In the genomic region with DNA sequence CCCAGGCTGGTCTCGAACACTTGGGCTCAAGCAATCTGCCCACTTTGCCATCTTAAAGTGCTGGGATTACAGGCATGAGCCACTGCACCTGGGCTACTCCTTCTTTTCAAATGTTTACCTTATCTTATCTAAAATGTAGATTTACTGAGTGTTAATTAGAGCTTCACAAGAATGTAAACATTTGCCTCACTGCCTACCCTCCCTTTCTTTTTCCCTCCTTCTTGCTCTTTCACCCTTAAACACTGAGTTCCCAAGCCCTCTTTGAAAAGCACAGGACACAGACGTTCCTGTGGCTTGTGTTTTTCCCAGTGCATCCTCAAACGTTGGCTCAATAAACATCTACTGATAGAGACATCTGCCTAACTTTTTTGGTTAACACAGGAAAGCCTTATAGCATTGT, we compare ENCODE assay signal across 33 cellular contexts. TPM values are rescaled to one million over a fixed set of nuclear protein-coding genes. Genes with fewer than 3 reads are reported as not detected.
"Had no signal": no experiment of that assay in that cellular context is flagged by ENCODE, and none has a peak within 500 bp of the region (broad histone marks: within the 10 kb centered on the region; RNA-seq: fewer than 3 reads in every experiment).

No MANE protein-coding gene starts in this region.

- H3K9me3 ChIP-seq: SJSA1, SK-N-SH had no signal

- DNase-seq: activated CD4-positive, alpha-beta T cell treated with anti-CD3 and anti-CD28 coated beads, Interleukin-2, amount 10 ng/mL, durations not matched to agents 24 days and 14 days; activated CD4-positive, alpha-beta T cell treated with anti-CD3 and anti-CD28 coated beads, Interleukin-2, amount 50 U/mL, for 4 hours; activated CD8-positive, alpha-beta T cell treated with anti-CD3 and anti-CD28 coated beads for 36 hours; activated effector memory CD4-positive, alpha-beta T cell treated with anti-CD3 and anti-CD28 coated beads, Interleukin-2, amount 50 U/mL, for 16 hours; activated naive CD4-positive, alpha-beta T cell treated with Interleukin-2 at 50 U/mL for 16 hours; activated naive CD8-positive, alpha-beta T cell treated with anti-CD3 and anti-CD28 coated beads, Interleukin-2, amount 10 ng/mL, durations not matched to agents 7 days and 5 days; activated T-cell treated with anti-CD3 and anti-CD28 coated beads, Interleukin-2, amount 50 U/mL, for 1 hour; activated T-cell treated with anti-CD3 and anti-CD28 coated beads, Interleukin-2, amount 50 U/mL, for 72 hours; anterior cingulate cortex; central memory CD4-positive, alpha-beta T cell; Karpas-422; NCI-H1105; NCI-H1417 treated with DMSO at 0.1 percent for 48 hours; NCI-H187 treated with DMSO at 0.1 percent for 48 hours; NCI-H2081; NCI-H345; NCI-H524 treated with DMSO at 0.1 percent for 48 hours; NCI-H748 treated with DMSO at 0.1 percent for 48 hours; NK-92 treated with Interleukin-12 subunit alpha and Interleukin-12 subunit beta, amount 100 ng/mL, for 24 hours; PC-3; Peyer's patch; RPMI8226; SHP77 treated with DMSO at 0.1 percent for 48 hours; SK-N-SH had no signal

- H3K4me3 Mint-ChIP-seq: activated CD4-positive, alpha-beta T cell treated with anti-CD3 and anti-CD28 coated beads, Interleukin-2, amount 10 ng/mL, durations not matched to agents 24 days and 14 days; activated CD8-positive, alpha-beta T cell treated with anti-CD3 and anti-CD28 coated beads for 36 hours; activated naive CD4-positive, alpha-beta T cell treated with anti-CD3 and anti-CD28 coated beads, Interleukin-2, amount 50 U/mL, for 24 hours; activated naive CD8-positive, alpha-beta T cell treated with anti-CD3 and anti-CD28 coated beads, Interleukin-2, amount 10 ng/mL, durations not matched to agents 7 days and 5 days; activated T-cell treated with anti-CD3 and anti-CD28 coated beads, Interleukin-2, amount 50 U/mL, for 72 hours; activated T-helper 17 cell treated with anti-CD3 and anti-CD28 coated beads, Interleukin-2, amount 50 U/mL, for 72 hours; brain; T-helper 1 cell treated with Interleukin-12 subunit alpha and Interleukin-12 subunit beta and Interleukin-4 antibody, amounts not matched to agents 30 μg/mL and 1 μg/mL, for 36 hours; T-helper 2 cell treated with Interferon-gamma antibody and Interleukin-4, amounts not matched to agents 5 μg/mL and 100 μg/mL, for 36 hours had no signal

- H3K4me1 ChIP-seq: Peyer's patch, SJSA1 had no signal

- H3K27ac ChIP-seq: Peyer's patch, SJSA1 had no signal

- H3K9ac ChIP-seq: SK-N-SH had no signal

- H3K36me3 ChIP-seq: Peyer's patch, SJSA1 had no signal

- H3K27ac Mint-ChIP-seq: activated CD4-positive, alpha-beta T cell treated with anti-CD3 and anti-CD28 coated beads, Interleukin-2, amount 10 ng/mL, durations not matched to agents 24 days and 14 days; activated CD8-positive, alpha-beta T cell treated with anti-CD3 and anti-CD28 coated beads for 36 hours; activated naive CD4-positive, alpha-beta T cell treated with anti-CD3 and anti-CD28 coated beads, Interleukin-2, amount 50 U/mL, for 24 hours; activated naive CD8-positive, alpha-beta T cell treated with anti-CD3 and anti-CD28 coated beads, Interleukin-2, amount 10 ng/mL, durations not matched to agents 7 days and 5 days; activated T-cell treated with anti-CD3 and anti-CD28 coated beads, Interleukin-2, amount 50 U/mL, for 72 hours; activated T-helper 17 cell treated with anti-CD3 and anti-CD28 coated beads, Interleukin-2, amount 50 U/mL, for 72 hours; brain; T-helper 1 cell treated with Interleukin-12 subunit alpha and Interleukin-12 subunit beta and Interleukin-4 antibody, amounts not matched to agents 30 μg/mL and 1 μg/mL, for 36 hours; T-helper 2 cell treated with Interferon-gamma antibody and Interleukin-4, amounts not matched to agents 5 μg/mL and 100 μg/mL, for 36 hours had no signal

- H3K4me3 ChIP-seq: Peyer's patch, SJSA1 had no signal

- H3K4me1 Mint-ChIP-seq: activated CD4-positive, alpha-beta T cell treated with anti-CD3 and anti-CD28 coated beads, Interleukin-2, amount 10 ng/mL, durations not matched to agents 24 days and 14 days; activated naive CD4-positive, alpha-beta T cell treated with anti-CD3 and anti-CD28 coated beads, Interleukin-2, amount 50 U/mL, for 24 hours; activated naive CD8-positive, alpha-beta T cell treated with anti-CD3 and anti-CD28 coated beads, Interleukin-2, amount 10 ng/mL, durations not matched to agents 7 days and 5 days; activated T-helper 17 cell treated with anti-CD3 and anti-CD28 coated beads, Interleukin-2, amount 50 U/mL, for 72 hours; brain had no signal

- H3K27me3 ChIP-seq: Peyer's patch, SJSA1 had no signal

- ATAC-seq: activated CD8-positive, alpha-beta T cell treated with anti-CD3 and anti-CD28 coated beads for 36 hours; activated T-cell treated with anti-CD3 and anti-CD28 coated beads, Interleukin-2, amount 50 U/mL, for 72 hours; activated T-helper 17 cell treated with anti-CD3 and anti-CD28 coated beads, Interleukin-2, amount 50 U/mL, for 72 hours; PC-3 had no signal

- H3K27me3 Mint-ChIP-seq: activated CD4-positive, alpha-beta T cell treated with anti-CD3 and anti-CD28 coated beads, Interleukin-2, amount 10 ng/mL, durations not matched to agents 24 days and 14 days; activated CD8-positive, alpha-beta T cell treated with anti-CD3 and anti-CD28 coated beads for 36 hours; activated naive CD4-positive, alpha-beta T cell treated with anti-CD3 and anti-CD28 coated beads, Interleukin-2, amount 50 U/mL, for 24 hours; activated T-helper 17 cell treated with anti-CD3 and anti-CD28 coated beads, Interleukin-2, amount 50 U/mL, for 72 hours; brain had no signal

- H3K36me3 Mint-ChIP-seq: brain had no signal

RNA-seq across cellular contexts. Expression of gene CYSLTR2, which starts 32.7 kb away (rescaled TPM):
- total RNA-seq: bronchial epithelial cell, MCF 10A, NCI-H460, PC-3, SJSA1 had no signal
